Comparison of ENCODE assay signal across 29 cellular contexts in the genomic region with DNA sequence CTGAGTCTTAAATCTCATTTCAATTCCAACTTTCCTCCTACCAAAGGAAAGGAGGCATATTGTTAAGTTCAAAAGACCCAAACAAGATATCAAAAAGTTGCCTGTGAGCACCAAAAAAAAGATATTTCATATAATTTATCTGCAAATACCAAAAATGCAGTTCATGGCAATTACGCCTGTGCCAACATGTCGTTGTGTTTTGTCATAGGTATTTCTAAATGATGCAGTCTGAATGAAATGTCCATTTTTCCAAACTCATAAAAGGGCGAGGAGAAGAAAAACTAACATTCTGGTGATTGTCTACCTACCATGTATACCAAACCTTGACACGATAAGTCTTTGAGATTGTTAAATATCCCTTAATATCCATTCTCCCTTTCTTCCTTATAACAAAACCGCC.
"Had no signal": no experiment of that assay in that cellular context is flagged by ENCODE, and none has a peak within 500 bp of the region (broad histone marks: within the 10 kb centered on the region; RNA-seq: fewer than 3 reads in every experiment).

No MANE protein-coding gene starts in this region.

- H3K4me3 Mint-ChIP-seq: activated CD4-positive, alpha-beta T cell treated with anti-CD3 and anti-CD28 coated beads for 36 hours; activated CD8-positive, alpha-beta T cell treated with anti-CD3 and anti-CD28 coated beads for 36 hours; endodermal cell had no signal

- ATAC-seq: activated CD4-positive, alpha-beta T cell treated with anti-CD3 and anti-CD28 coated beads for 36 hours; activated CD8-positive, alpha-beta T cell treated with anti-CD3 and anti-CD28 coated beads for 36 hours; activated T-cell treated with anti-CD3 and anti-CD28 coated beads, Interleukin-2, amount 50 U/mL, for 4 hours; activated T-helper 17 cell treated with anti-CD3 and anti-CD28 coated beads, Interleukin-2, amount 50 U/mL, for 72 hours; gastroesophageal sphincter; heart right ventricle had no signal

- H3K36me3 ChIP-seq: brain microvascular endothelial cell, colonic mucosa, esophagus muscularis mucosa, gastroesophageal sphincter had no signal

- H3K9me3 Mint-ChIP-seq: activated CD8-positive, alpha-beta T cell treated with anti-CD3 and anti-CD28 coated beads for 36 hours; activated T-cell treated with anti-CD3 and anti-CD28 coated beads, Interleukin-2, amount 50 U/mL, for 4 hours; activated T-helper 17 cell treated with anti-CD3 and anti-CD28 coated beads, Interleukin-2, amount 50 U/mL, for 72 hours; endodermal cell had no signal

- H3K9me3 ChIP-seq: colonic mucosa, esophagus muscularis mucosa, gastroesophageal sphincter, heart right ventricle had no signal

- H3K27ac ChIP-seq: brain microvascular endothelial cell, colonic mucosa, esophagus muscularis mucosa, gastroesophageal sphincter, heart right ventricle, hepatocyte had no signal

- H2AFZ ChIP-seq: hepatocyte had no signal

- H3K27me3 ChIP-seq: brain microvascular endothelial cell, colonic mucosa, esophagus muscularis mucosa, gastroesophageal sphincter, heart right ventricle, hepatocyte had no signal

- H3K27me3 Mint-ChIP-seq: activated CD8-positive, alpha-beta T cell treated with anti-CD3 and anti-CD28 coated beads for 36 hours; activated naive CD8-positive, alpha-beta T cell; activated T-helper 17 cell treated with anti-CD3 and anti-CD28 coated beads, Interleukin-2, amount 50 U/mL, for 72 hours had no signal

- H3K4me3 ChIP-seq: colonic mucosa, esophagus muscularis mucosa, gastroesophageal sphincter, heart right ventricle, hepatocyte had no signal

- H3K4me2 ChIP-seq: hepatocyte had no signal

- DNase-seq: activated CD4-positive, alpha-beta T cell treated with anti-CD3 and anti-CD28 coated beads for 36 hours; activated CD4-positive, alpha-beta T cell treated with anti-CD3 and anti-CD28 coated beads, Interleukin-2, amount 50 U/mL, for 1 hour; activated CD4-positive, alpha-beta T cell treated with anti-CD3 and anti-CD28 coated beads, Interleukin-2, amount 50 U/mL, for 48 hours; activated CD4-positive, CD25-positive, alpha-beta regulatory T cell; activated CD4-positive, CD25-positive, alpha-beta regulatory T cell treated with anti-CD3 and anti-CD28 coated beads, Interleukin-2, amount 50 U/mL, for 72 hours; activated CD8-positive, alpha-beta memory T cell treated with anti-CD3 and anti-CD28 coated beads for 24 hours; activated CD8-positive, alpha-beta T cell treated with anti-CD3 and anti-CD28 coated beads for 36 hours; activated effector memory CD4-positive, alpha-beta T cell treated with Interleukin-2 at 50 U/mL for 16 hours; activated gamma-delta T cell treated with Interleukin-2 at 50 U/mL for 16 hours; activated naive CD4-positive, alpha-beta T cell treated with anti-CD3 and anti-CD28 coated beads, Interleukin-2, amount 50 U/mL, for 16 hours; activated naive CD4-positive, alpha-beta T cell treated with Interleukin-2 at 50 U/mL for 16 hours; activated T-cell treated with anti-CD3 and anti-CD28 coated beads, Interleukin-2, amount 50 U/mL, for 4 hours; amniotic stem cell; anterior cingulate cortex; brain microvascular endothelial cell; caudate nucleus; colonic mucosa; effector memory CD4-positive, alpha-beta T cell; endodermal cell; erythroblast; foreskin melanocyte; heart right ventricle; T-helper 1 cell; T-helper 2 cell had no signal

- H3K27ac Mint-ChIP-seq: activated CD8-positive, alpha-beta T cell treated with anti-CD3 and anti-CD28 coated beads for 36 hours; endodermal cell had no signal
